In the genomic region with DNA sequence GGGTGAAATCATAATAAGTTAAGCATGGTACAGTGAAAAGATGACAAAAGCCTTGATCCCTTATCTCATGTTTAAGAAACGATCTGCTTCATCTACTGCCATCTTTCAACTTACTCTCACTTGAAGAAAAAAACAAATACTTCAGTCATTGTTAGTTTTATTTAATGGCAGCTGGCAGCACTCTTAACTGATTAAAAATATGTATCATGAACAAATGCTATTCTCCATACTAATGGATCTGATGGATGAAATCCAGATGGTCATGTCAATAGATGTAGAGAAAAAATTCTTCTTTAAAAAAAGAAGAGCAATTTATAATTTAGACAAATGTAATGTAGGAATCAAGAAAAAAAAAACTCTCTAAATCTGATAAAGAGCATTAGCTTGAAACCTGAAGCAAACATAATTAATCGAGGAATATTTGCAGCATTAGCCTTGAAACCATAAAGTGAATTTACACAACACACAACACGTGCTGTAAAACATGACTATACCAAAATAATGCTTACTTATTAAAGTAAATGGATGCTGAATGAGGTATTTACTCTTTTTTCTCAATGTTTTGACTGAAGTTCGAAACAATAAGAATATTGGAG, we compare ENCODE assay signal across 27 cellular contexts.
"Had no signal": no experiment of that assay in that cellular context is flagged by ENCODE, and none has a peak within 500 bp of the region (broad histone marks: within the 10 kb centered on the region; RNA-seq: fewer than 3 reads in every experiment).

No MANE protein-coding gene starts in this region.

- H3K27ac Mint-ChIP-seq: endodermal cell; naive thymus-derived CD4-positive, alpha-beta T cell; stimulated activated naive B cell treated with anti-CD40 and anti-IgM and Interleukin-4, amounts not matched to agents 10 μg/mL and 1 μg/mL and 100 μg/mL, for 72 hours; T-helper 2 cell treated with Interferon-gamma antibody and Interleukin-4, amounts not matched to agents 5 μg/mL and 100 μg/mL, for 36 hours had no signal

- ATAC-seq: esophagus mucosa; foreskin keratinocyte; heart right ventricle; naive thymus-derived CD4-positive, alpha-beta T cell; right cardiac atrium; stimulated activated naive B cell treated with anti-CD40 and anti-IgM and Interleukin-4, amounts not matched to agents 10 μg/mL and 1 μg/mL and 100 μg/mL, for 72 hours had no signal

- H3K27me3 ChIP-seq: breast epithelium, foreskin keratinocyte, heart right ventricle, stomach, thyroid gland, upper lobe of left lung, vagina had no signal

- H3K9me3 ChIP-seq: breast epithelium, heart right ventricle, stomach, thyroid gland, upper lobe of left lung, vagina had no signal

- H3K4me3 Mint-ChIP-seq: endodermal cell; naive thymus-derived CD4-positive, alpha-beta T cell; stimulated activated naive B cell treated with anti-CD40 and anti-IgM and Interleukin-4, amounts not matched to agents 10 μg/mL and 1 μg/mL and 100 μg/mL, for 72 hours; T-helper 2 cell treated with Interferon-gamma antibody and Interleukin-4, amounts not matched to agents 5 μg/mL and 100 μg/mL, for 36 hours had no signal

- H3K27me3 Mint-ChIP-seq: naive thymus-derived CD4-positive, alpha-beta T cell; stimulated activated naive B cell treated with anti-CD40 and anti-IgM and Interleukin-4, amounts not matched to agents 10 μg/mL and 1 μg/mL and 100 μg/mL, for 72 hours had no signal

- DNase-seq: activated CD4-positive, alpha-beta T cell treated with anti-CD3 and anti-CD28 coated beads for 4 hours; activated CD4-positive, alpha-beta T cell treated with anti-CD3 and anti-CD28 coated beads, Interleukin-2, amount 50 U/mL, for 48 hours; activated CD8-positive, alpha-beta memory T cell treated with anti-CD3 and anti-CD28 coated beads, Interleukin-2, amount 50 U/mL, for 4 hours; activated gamma-delta T cell treated with Interleukin-2 at 50 U/mL for 16 hours; activated naive CD4-positive, alpha-beta T cell treated with anti-CD3 and anti-CD28 coated beads, Interleukin-2, amount 50 U/mL, for 16 hours; activated T-cell treated with anti-CD3 and anti-CD28 coated beads, Interleukin-2, amount 50 U/mL, for 1 hour; amygdala; central memory CD4-positive, alpha-beta T cell; endodermal cell; foreskin keratinocyte; heart right ventricle; mammary epithelial cell; midbrain; naive thymus-derived CD4-positive, alpha-beta T cell; nucleus accumbens; right cardiac atrium; stimulated activated CD4-positive, alpha-beta T cell treated with anti-CD3 and anti-CD28 coated beads, Interleukin-15, amount 100 ng/mL, for 24 hours; stimulated activated CD4-positive, alpha-beta T cell treated with anti-CD3 and anti-CD28 coated beads, Interleukin-2, amount 100 ng/mL, for 24 hours; stimulated activated naive B cell treated with anti-CD40 and anti-IgM and Interleukin-4, amounts not matched to agents 10 μg/mL and 1 μg/mL and 100 μg/mL, for 72 hours; stomach; T-helper 1 cell; thyroid gland; upper lobe of left lung had no signal

- H3K4me1 Mint-ChIP-seq: endodermal cell; naive thymus-derived CD4-positive, alpha-beta T cell; stimulated activated naive B cell treated with anti-CD40 and anti-IgM and Interleukin-4, amounts not matched to agents 10 μg/mL and 1 μg/mL and 100 μg/mL, for 72 hours had no signal

- H3K4me3 ChIP-seq: breast epithelium, heart right ventricle, stomach, thyroid gland, upper lobe of left lung, vagina had no signal

- H3K36me3 ChIP-seq: breast epithelium, heart right ventricle, stomach, thyroid gland, upper lobe of left lung, vagina had no signal

- H3K36me3 Mint-ChIP-seq: naive thymus-derived CD4-positive, alpha-beta T cell; stimulated activated naive B cell treated with anti-CD40 and anti-IgM and Interleukin-4, amounts not matched to agents 10 μg/mL and 1 μg/mL and 100 μg/mL, for 72 hours had no signal

- H3K4me1 ChIP-seq: breast epithelium, foreskin keratinocyte, thyroid gland, vagina had no signal

- H3K27ac ChIP-seq: breast epithelium, foreskin keratinocyte, heart right ventricle, stomach, thyroid gland, upper lobe of left lung, vagina had no signal
